1 cellular context compared by ENCODE assay signal in genomic region chr3:47042231-47042791, GRCh38.
TF ChIP-seq lines count a peak whose summit lies in the region.

No MANE protein-coding gene starts in this region.

TF ChIP-seq in K562, 482 proteins besides CTCF, POLR2A, EP300 and RAD21 (continued from another document):
- TF ChIP-seq MITF (IDR thresholded peaks at IDR 0.05) (peak; percentile 72; the same call in 1 of the 2 replicates), ZNF174 (CRISPR knock-in tag; IDR thresholded peaks at IDR 0.05) (no peak), E2F8 (IDR thresholded peaks at IDR 0.05; ENCODE audit: low read depth, partially characterized antibody) (no peak), PHB2 (IDR thresholded peaks at IDR 0.05; ENCODE audit: low read depth) (no peak), POLR2H (tag; IDR thresholded peaks at IDR 0.05; ENCODE audit: low read depth) (no peak), PURB (CRISPR knock-in tag; IDR thresholded peaks at IDR 0.05; ENCODE audit: low read depth) (no peak)
- TF ChIP-seq, protein P1, sequence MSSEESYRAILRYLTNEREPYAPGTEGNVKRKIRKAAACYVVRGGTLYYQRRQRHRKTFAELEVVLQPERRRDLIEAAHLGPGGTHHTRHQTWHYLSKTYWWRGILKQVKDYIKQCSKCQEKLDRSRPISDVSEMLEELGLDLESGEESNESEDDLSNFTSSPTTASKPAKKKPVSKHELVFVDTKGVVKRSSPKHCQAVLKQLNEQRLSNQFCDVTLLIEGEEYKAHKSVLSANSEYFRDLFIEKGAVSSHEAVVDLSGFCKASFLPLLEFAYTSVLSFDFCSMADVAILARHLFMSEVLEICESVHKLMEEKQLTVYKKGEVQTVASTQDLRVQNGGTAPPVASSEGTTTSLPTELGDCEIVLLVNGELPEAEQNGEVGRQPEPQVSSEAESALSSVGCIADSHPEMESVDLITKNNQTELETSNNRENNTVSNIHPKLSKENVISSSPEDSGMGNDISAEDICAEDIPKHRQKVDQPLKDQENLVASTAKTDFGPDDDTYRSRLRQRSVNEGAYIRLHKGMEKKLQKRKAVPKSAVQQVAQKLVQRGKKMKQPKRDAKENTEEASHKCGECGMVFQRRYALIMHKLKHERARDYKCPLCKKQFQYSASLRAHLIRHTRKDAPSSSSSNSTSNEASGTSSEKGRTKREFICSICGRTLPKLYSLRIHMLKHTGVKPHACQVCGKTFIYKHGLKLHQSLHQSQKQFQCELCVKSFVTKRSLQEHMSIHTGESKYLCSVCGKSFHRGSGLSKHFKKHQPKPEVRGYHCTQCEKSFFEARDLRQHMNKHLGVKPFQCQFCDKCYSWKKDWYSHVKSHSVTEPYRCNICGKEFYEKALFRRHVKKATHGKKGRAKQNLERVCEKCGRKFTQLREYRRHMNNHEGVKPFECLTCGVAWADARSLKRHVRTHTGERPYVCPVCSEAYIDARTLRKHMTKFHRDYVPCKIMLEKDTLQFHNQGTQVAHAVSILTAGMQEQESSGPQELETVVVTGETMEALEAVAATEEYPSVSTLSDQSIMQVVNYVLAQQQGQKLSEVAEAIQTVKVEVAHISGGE (CRISPR knock-in tag; IDR thresholded peaks at IDR 0.05), result 0 out of 6 replicates have a peak, but pooled peaks of 1 of the 3 experiments have one; percentile 23
- TF ChIP-seq, protein P2, sequence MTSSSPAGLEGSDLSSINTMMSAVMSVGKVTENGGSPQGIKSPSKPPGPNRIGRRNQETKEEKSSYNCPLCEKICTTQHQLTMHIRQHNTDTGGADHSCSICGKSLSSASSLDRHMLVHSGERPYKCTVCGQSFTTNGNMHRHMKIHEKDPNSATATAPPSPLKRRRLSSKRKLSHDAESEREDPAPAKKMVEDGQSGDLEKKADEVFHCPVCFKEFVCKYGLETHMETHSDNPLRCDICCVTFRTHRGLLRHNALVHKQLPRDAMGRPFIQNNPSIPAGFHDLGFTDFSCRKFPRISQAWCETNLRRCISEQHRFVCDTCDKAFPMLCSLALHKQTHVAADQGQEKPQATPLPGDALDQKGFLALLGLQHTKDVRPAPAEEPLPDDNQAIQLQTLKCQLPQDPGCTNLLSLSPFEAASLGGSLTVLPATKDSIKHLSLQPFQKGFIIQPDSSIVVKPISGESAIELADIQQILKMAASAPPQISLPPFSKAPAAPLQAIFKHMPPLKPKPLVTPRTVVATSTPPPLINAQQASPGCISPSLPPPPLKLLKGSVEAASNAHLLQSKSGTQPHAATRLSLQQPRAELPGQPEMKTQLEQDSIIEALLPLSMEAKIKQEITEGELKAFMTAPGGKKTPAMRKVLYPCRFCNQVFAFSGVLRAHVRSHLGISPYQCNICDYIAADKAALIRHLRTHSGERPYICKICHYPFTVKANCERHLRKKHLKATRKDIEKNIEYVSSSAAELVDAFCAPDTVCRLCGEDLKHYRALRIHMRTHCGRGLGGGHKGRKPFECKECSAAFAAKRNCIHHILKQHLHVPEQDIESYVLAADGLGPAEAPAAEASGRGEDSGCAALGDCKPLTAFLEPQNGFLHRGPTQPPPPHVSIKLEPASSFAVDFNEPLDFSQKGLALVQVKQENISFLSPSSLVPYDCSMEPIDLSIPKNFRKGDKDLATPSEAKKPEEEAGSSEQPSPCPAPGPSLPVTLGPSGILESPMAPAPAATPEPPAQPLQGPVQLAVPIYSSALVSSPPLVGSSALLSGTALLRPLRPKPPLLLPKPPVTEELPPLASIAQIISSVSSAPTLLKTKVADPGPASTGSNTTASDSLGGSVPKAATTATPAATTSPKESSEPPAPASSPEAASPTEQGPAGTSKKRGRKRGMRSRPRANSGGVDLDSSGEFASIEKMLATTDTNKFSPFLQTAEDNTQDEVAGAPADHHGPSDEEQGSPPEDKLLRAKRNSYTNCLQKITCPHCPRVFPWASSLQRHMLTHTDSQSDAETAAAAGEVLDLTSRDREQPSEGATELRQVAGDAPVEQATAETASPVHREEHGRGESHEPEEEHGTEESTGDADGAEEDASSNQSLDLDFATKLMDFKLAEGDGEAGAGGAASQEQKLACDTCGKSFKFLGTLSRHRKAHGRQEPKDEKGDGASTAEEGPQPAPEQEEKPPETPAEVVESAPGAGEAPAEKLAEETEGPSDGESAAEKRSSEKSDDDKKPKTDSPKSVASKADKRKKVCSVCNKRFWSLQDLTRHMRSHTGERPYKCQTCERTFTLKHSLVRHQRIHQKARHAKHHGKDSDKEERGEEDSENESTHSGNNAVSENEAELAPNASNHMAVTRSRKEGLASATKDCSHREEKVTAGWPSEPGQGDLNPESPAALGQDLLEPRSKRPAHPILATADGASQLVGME (CRISPR knock-in tag; IDR thresholded peaks at IDR 0.05), result no peak
